1 cellular context compared by ENCODE assay signal in the genomic region with DNA sequence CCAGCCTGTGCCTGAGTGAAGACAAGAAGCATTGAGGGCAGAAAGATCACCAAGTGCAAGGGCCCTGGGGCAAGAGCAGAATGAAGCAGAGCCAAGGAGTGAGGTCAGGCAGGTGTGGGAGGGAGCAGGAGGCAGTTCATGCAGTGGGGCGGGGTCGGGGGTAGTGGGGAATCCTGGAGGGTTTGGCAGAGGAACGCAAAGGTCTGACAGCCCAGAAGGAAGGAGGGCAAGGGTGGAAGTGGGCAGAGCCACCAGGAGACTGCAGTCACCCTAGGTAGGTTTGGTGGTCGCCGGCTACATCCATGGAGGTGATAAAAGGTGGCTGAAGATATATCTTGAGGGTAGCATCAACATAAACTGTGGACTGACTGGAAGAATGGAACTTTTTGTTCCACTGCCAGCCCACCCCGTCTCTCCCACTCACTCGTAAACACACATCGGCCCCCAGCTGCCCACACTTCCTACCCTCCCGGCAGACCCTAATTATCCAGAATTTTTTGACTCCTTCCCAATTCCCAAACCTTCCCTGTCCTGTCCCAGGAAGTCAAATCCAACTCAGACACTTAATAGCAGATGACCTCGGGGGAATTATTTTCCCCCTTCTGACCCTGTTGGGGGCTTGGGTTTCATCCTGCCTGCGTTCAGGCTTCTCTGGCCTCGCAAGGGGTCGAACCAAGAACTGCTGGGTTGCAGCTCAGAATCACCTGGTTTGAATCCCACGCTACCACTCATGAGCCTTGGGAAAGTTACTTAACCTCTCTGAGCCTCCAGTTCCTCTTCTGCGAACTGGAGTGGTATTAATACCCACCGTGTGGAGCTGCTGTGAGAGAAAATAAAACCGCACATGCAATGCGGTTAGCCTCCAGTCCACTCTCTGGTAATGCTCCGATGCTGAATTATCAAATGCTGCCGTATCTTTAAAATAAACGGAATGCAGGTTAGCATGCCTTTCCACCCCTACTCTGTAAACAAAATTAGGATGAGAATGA.
TF ChIP-seq lines count a peak whose summit lies in the region.

No MANE protein-coding gene starts in this region.

TF ChIP-seq in WTC11, 78 proteins besides CTCF, POLR2A, EP300 and RAD21 (continued from another document):
- TF ChIP-seq, protein P1, sequence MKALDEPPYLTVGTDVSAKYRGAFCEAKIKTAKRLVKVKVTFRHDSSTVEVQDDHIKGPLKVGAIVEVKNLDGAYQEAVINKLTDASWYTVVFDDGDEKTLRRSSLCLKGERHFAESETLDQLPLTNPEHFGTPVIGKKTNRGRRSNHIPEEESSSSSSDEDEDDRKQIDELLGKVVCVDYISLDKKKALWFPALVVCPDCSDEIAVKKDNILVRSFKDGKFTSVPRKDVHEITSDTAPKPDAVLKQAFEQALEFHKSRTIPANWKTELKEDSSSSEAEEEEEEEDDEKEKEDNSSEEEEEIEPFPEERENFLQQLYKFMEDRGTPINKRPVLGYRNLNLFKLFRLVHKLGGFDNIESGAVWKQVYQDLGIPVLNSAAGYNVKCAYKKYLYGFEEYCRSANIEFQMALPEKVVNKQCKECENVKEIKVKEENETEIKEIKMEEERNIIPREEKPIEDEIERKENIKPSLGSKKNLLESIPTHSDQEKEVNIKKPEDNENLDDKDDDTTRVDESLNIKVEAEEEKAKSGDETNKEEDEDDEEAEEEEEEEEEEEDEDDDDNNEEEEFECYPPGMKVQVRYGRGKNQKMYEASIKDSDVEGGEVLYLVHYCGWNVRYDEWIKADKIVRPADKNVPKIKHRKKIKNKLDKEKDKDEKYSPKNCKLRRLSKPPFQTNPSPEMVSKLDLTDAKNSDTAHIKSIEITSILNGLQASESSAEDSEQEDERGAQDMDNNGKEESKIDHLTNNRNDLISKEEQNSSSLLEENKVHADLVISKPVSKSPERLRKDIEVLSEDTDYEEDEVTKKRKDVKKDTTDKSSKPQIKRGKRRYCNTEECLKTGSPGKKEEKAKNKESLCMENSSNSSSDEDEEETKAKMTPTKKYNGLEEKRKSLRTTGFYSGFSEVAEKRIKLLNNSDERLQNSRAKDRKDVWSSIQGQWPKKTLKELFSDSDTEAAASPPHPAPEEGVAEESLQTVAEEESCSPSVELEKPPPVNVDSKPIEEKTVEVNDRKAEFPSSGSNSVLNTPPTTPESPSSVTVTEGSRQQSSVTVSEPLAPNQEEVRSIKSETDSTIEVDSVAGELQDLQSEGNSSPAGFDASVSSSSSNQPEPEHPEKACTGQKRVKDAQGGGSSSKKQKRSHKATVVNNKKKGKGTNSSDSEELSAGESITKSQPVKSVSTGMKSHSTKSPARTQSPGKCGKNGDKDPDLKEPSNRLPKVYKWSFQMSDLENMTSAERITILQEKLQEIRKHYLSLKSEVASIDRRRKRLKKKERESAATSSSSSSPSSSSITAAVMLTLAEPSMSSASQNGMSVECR (CRISPR knock-in tag; IDR thresholded peaks at IDR 0.05; ENCODE audit: borderline replicate concordance), result no peak
- TF ChIP-seq, protein P2, sequence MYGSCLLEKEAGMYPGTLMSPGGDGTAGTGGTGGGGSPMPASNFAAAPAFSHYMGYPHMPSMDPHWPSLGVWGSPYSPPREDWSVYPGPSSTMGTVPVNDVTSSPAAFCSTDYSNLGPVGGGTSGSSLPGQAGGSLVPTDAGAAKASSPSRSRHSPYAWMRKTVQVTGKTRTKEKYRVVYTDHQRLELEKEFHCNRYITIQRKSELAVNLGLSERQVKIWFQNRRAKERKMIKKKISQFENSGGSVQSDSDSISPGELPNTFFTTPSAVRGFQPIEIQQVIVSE (CRISPR knock-in tag; IDR thresholded peaks at IDR 0.05; ENCODE audit: borderline replicate concordance), result no peak
- TF ChIP-seq NR2C2 (CRISPR knock-in tag; IDR thresholded peaks at IDR 0.05) (no peak), GTF2I (CRISPR knock-in tag; conservative IDR thresholded peaks at IDR 0.05) (no peak), ZNF138 (CRISPR knock-in tag; conservative IDR thresholded peaks at IDR 0.05) (no peak)
- TF ChIP-seq, protein P3, sequence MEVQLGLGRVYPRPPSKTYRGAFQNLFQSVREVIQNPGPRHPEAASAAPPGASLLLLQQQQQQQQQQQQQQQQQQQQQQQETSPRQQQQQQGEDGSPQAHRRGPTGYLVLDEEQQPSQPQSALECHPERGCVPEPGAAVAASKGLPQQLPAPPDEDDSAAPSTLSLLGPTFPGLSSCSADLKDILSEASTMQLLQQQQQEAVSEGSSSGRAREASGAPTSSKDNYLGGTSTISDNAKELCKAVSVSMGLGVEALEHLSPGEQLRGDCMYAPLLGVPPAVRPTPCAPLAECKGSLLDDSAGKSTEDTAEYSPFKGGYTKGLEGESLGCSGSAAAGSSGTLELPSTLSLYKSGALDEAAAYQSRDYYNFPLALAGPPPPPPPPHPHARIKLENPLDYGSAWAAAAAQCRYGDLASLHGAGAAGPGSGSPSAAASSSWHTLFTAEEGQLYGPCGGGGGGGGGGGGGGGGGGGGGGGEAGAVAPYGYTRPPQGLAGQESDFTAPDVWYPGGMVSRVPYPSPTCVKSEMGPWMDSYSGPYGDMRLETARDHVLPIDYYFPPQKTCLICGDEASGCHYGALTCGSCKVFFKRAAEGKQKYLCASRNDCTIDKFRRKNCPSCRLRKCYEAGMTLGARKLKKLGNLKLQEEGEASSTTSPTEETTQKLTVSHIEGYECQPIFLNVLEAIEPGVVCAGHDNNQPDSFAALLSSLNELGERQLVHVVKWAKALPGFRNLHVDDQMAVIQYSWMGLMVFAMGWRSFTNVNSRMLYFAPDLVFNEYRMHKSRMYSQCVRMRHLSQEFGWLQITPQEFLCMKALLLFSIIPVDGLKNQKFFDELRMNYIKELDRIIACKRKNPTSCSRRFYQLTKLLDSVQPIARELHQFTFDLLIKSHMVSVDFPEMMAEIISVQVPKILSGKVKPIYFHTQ (CRISPR knock-in tag; IDR thresholded peaks at IDR 0.05), result no peak
